1 cellular context compared by ENCODE assay signal in the genomic region with DNA sequence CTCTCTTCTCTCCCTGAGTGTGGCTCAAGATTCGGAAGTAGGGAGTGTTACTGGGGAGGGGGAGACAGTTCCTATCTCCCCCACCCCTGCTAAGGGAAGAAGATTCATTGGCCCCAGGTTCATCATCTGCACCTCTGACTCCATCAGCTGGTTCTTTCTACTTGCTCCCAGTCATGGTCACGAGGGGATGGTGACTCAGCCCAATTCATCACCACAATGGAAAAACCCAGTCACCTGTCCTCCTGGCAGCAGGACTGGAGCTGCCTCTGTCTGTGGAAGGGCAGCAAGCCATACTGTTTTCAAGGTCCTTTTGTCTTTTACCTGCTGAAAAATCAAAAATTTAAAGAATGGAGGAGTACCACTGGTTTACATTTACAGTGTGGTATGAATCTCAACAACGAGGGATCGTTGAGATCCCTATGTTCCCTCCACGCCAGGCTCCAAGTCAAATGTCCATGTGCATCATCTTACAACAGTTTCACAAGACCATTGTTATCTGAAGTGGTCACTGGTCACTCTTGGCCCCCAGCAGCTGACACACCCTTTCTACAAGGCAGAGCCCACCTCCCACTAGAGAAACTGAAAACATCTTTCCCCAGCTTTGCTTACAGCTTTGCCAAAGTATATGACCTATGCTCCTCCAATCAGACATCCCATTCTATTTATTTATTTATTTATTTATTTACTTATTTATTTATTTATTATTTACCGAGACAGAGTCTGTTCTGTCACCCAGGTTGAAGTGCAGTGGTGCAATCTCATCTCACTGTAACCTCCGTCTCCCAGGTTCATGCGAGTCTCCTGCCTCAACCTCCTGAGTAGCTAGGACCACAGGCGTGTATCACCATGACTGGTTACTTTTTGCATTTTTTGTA.
TF ChIP-seq lines count a peak whose summit lies in the region.

No MANE protein-coding gene starts in this region.

TF ChIP-seq in K562, 482 proteins besides CTCF, POLR2A, EP300 and RAD21 (continued from another document and continues in another):
- TF ChIP-seq, protein P1, sequence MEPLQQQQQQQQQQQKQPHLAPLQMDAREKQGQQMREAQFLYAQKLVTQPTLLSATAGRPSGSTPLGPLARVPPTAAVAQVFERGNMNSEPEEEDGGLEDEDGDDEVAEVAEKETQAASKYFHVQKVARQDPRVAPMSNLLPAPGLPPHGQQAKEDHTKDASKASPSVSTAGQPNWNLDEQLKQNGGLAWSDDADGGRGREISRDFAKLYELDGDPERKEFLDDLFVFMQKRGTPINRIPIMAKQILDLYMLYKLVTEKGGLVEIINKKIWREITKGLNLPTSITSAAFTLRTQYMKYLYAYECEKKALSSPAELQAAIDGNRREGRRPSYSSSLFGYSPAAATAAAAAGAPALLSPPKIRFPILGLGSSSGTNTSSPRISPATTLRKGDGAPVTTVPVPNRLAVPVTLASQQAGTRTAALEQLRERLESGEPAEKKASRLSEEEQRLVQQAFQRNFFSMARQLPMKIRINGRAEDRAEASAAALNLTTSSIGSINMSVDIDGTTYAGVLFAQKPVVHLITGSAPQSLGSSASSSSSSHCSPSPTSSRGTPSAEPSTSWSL (CRISPR knock-in tag; IDR thresholded peaks at IDR 0.05; ENCODE audit: borderline replicate concordance): no peak
- TF ChIP-seq, protein P2, sequence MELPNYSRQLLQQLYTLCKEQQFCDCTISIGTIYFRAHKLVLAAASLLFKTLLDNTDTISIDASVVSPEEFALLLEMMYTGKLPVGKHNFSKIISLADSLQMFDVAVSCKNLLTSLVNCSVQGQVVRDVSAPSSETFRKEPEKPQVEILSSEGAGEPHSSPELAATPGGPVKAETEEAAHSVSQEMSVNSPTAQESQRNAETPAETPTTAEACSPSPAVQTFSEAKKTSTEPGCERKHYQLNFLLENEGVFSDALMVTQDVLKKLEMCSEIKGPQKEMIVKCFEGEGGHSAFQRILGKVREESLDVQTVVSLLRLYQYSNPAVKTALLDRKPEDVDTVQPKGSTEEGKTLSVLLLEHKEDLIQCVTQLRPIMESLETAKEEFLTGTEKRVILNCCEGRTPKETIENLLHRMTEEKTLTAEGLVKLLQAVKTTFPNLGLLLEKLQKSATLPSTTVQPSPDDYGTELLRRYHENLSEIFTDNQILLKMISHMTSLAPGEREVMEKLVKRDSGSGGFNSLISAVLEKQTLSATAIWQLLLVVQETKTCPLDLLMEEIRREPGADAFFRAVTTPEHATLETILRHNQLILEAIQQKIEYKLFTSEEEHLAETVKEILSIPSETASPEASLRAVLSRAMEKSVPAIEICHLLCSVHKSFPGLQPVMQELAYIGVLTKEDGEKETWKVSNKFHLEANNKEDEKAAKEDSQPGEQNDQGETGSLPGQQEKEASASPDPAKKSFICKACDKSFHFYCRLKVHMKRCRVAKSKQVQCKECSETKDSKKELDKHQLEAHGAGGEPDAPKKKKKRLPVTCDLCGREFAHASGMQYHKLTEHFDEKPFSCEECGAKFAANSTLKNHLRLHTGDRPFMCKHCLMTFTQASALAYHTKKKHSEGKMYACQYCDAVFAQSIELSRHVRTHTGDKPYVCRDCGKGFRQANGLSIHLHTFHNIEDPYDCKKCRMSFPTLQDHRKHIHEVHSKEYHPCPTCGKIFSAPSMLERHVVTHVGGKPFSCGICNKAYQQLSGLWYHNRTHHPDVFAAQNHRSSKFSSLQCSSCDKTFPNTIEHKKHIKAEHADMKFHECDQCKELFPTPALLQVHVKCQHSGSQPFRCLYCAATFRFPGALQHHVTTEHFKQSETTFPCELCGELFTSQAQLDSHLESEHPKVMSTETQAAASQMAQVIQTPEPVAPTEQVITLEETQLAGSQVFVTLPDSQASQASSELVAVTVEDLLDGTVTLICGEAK (IDR thresholded peaks at IDR 0.05): no peak
- TF ChIP-seq, protein P2 (CRISPR knock-in tag; IDR thresholded peaks at IDR 0.05): no peak
- TF ChIP-seq CBX2 (IDR thresholded peaks at IDR 0.05; ENCODE audit: insufficient read depth, low read length, poor library complexity, severe bottlenecking) (no peak), BHLHE40 (IDR thresholded peaks at IDR 0.05; ENCODE audit: low read length) (no peak), SMARCE1 (IDR thresholded peaks at IDR 0.05) (peak; percentile 76; the same call in 1 of the 2 replicates), SMAD3 (CRISPR knock-in tag; conservative IDR thresholded peaks at IDR 0.05) (no peak), ADNP (tag; IDR thresholded peaks at IDR 0.05) (no peak), ZNF282 (CRISPR knock-in tag; IDR thresholded peaks at IDR 0.05) (no peak), GATAD2A (IDR thresholded peaks at IDR 0.05) (no peak), ZNF347 (CRISPR knock-in tag; IDR thresholded peaks at IDR 0.05; ENCODE audit: low read depth) (no peak), BCOR (IDR thresholded peaks at IDR 0.05) (no peak), EHMT2 (IDR thresholded peaks at IDR 0.05) (no peak), ZNF324 (CRISPR knock-in tag; IDR thresholded peaks at IDR 0.05) (no peak), AFF1 (IDR thresholded peaks at IDR 0.05; ENCODE audit: low read depth in 1 of 2, partially characterized antibody in 2 of 2) (peak in 1 of 2 experiments; percentile 45), NFE2 (IDR thresholded peaks at IDR 0.05; ENCODE audit: low read depth) (peak; percentile 72), JUND (IDR thresholded peaks at IDR 0.05; ENCODE audit: borderline replicate concordance, low read depth, low read length) (peak; percentile 91), JUND (tag; IDR thresholded peaks at IDR 0.05; ENCODE audit: borderline replicate concordance, low read depth, low read length) (peak; percentile 97), MYBL2 (IDR thresholded peaks at IDR 0.05; ENCODE audit: low read depth) (no peak), MYBL2 (CRISPR knock-in tag; IDR thresholded peaks at IDR 0.05; ENCODE audit: borderline replicate concordance) (no peak), ZBTB7A (IDR thresholded peaks at IDR 0.05; ENCODE audit: borderline replicate concordance, control insufficient read depth, low read depth, low read length) (no peak)
- TF ChIP-seq, protein P3, sequence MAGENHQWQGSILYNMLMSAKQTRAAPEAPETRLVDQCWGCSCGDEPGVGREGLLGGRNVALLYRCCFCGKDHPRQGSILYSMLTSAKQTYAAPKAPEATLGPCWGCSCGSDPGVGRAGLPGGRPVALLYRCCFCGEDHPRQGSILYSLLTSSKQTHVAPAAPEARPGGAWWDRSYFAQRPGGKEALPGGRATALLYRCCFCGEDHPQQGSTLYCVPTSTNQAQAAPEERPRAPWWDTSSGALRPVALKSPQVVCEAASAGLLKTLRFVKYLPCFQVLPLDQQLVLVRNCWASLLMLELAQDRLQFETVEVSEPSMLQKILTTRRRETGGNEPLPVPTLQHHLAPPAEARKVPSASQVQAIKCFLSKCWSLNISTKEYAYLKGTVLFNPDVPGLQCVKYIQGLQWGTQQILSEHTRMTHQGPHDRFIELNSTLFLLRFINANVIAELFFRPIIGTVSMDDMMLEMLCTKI (IDR thresholded peaks at IDR 0.05; ENCODE audit: partially characterized antibody): no peak
- TF ChIP-seq, protein P4, sequence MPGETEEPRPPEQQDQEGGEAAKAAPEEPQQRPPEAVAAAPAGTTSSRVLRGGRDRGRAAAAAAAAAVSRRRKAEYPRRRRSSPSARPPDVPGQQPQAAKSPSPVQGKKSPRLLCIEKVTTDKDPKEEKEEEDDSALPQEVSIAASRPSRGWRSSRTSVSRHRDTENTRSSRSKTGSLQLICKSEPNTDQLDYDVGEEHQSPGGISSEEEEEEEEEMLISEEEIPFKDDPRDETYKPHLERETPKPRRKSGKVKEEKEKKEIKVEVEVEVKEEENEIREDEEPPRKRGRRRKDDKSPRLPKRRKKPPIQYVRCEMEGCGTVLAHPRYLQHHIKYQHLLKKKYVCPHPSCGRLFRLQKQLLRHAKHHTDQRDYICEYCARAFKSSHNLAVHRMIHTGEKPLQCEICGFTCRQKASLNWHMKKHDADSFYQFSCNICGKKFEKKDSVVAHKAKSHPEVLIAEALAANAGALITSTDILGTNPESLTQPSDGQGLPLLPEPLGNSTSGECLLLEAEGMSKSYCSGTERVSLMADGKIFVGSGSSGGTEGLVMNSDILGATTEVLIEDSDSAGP (CRISPR knock-in tag; IDR thresholded peaks at IDR 0.05): no peak
